1 cellular context compared by ENCODE assay signal in the genomic region with DNA sequence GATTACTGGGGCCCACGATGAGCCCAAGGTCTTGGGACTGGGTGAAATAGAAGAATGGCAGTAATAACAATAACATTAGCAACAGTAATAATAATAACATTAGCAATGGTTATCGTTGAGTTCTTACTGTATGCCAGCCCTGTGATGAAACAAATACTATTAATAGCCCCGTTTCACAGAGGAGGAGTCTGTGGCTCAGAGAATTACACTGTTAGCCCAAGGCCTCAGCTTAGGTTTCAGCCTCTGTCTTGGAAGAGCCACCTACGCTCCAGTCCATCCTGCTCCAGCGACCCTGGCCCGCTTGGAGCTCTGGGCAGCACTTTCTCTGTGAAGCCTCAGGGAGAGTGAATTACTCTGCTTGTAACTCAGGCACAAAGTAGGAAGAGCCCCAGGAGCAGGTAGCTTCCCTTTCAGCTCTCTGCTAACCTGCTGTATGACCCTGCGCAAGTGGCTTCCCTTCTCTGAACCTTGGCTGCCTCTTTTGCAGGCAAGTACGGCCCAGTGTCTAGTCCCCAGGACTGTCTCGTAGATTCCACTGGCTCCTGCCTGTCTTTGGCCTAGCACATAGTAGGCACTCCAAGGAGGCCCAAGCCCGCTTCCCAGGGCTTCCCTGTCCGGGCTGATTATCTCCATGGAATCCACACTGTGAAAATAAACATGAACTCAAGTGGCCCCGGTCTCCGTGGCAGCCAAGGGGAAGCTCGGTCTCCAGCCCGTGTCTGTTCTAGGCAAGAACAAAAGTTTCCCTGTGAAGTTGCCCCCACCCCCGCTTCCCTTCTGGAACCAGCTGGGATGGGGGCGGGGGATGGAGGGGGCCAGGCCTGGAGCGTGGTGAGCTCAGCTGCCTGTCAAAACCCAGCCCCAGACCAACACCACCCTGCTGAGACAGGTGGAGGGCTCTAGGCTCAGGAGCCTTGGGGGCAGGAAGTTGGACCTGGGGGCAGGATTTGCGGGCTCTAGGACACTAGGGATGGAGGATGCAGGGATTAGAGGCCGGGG.
TF ChIP-seq lines count a peak whose summit lies in the region.

No MANE protein-coding gene starts in this region.

TF ChIP-seq in HepG2, 621 proteins besides CTCF, POLR2A, EP300 and RAD21 (continued from another document):
- TF ChIP-seq, protein P1, sequence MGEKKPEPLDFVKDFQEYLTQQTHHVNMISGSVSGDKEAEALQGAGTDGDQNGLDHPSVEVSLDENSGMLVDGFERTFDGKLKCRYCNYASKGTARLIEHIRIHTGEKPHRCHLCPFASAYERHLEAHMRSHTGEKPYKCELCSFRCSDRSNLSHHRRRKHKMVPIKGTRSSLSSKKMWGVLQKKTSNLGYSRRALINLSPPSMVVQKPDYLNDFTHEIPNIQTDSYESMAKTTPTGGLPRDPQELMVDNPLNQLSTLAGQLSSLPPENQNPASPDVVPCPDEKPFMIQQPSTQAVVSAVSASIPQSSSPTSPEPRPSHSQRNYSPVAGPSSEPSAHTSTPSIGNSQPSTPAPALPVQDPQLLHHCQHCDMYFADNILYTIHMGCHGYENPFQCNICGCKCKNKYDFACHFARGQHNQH (CRISPR knock-in tag; IDR thresholded peaks at IDR 0.05): 0 out of 2 replicates have a peak, but pooled peaks have one; percentile 27
- TF ChIP-seq, protein P2, sequence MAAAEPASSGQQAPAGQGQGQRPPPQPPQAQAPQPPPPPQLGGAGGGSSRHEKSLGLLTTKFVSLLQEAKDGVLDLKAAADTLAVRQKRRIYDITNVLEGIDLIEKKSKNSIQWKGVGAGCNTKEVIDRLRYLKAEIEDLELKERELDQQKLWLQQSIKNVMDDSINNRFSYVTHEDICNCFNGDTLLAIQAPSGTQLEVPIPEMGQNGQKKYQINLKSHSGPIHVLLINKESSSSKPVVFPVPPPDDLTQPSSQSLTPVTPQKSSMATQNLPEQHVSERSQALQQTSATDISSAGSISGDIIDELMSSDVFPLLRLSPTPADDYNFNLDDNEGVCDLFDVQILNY (CRISPR knock-in tag; conservative IDR thresholded peaks at IDR 0.05): no peak
- TF ChIP-seq ZNF205 (CRISPR knock-in tag; IDR thresholded peaks at IDR 0.05): peak; percentile 85
- peak; percentile 34; the same call in 1 of the 2 replicates for TF ChIP-seq RFX1 (IDR thresholded peaks at IDR 0.05)
- 0 out of 2 replicates have a peak, but pooled peaks have one; percentile 18 for TF ChIP-seq CBX2 (IDR thresholded peaks at IDR 0.05; ENCODE audit: low read depth, low read length)
- TF ChIP-seq CBX2 (CRISPR knock-in tag; IDR thresholded peaks at IDR 0.05; ENCODE audit: low read depth): no peak
- TF ChIP-seq ZNF749 (CRISPR knock-in tag; IDR thresholded peaks at IDR 0.05; ENCODE audit: borderline replicate concordance): no peak
- TF ChIP-seq ZNF777 (CRISPR knock-in tag; IDR thresholded peaks at IDR 0.05): no peak
- 0 out of 2 replicates have a peak, but pooled peaks have one; percentile 16 for TF ChIP-seq RFX3 (CRISPR knock-in tag; IDR thresholded peaks at IDR 0.05)
- TF ChIP-seq ZKSCAN1 (IDR thresholded peaks at IDR 0.05; ENCODE audit: low read length): peak; percentile 96
- peak; percentile 47 for TF ChIP-seq SAP130 (CRISPR knock-in tag; IDR thresholded peaks at IDR 0.05; ENCODE audit: low read depth)
- TF ChIP-seq FOXA1 (IDR thresholded peaks at IDR 0.05): no peak
- 0 out of 2 replicates have a peak, but pooled peaks have one; percentile 4 for TF ChIP-seq FOXA1 (CRISPR knock-in tag; IDR thresholded peaks at IDR 0.05)
- no peak for TF ChIP-seq ATF7 (IDR thresholded peaks at IDR 0.05)
- no peak for TF ChIP-seq ATF7 (CRISPR knock-in tag; IDR thresholded peaks at IDR 0.05)
- no peak for TF ChIP-seq HMG20A (CRISPR knock-in tag; IDR thresholded peaks at IDR 0.05; ENCODE audit: borderline replicate concordance)
- TF ChIP-seq, protein P3, sequence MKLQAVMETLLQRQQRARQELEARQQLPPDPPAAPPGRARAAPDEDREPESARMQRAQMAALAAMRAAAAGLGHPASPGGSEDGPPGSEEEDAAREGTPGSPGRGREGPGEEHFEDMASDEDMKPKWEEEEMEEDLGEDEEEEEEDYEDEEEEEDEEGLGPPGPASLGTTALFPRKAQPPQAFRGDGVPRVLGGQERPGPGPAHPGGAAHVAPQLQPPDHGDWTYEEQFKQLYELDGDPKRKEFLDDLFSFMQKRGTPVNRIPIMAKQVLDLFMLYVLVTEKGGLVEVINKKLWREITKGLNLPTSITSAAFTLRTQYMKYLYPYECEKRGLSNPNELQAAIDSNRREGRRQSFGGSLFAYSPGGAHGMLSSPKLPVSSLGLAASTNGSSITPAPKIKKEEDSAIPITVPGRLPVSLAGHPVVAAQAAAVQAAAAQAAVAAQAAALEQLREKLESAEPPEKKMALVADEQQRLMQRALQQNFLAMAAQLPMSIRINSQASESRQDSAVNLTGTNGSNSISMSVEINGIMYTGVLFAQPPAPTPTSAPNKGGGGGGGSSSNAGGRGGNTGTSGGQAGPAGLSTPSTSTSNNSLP (IDR thresholded peaks at IDR 0.05; ENCODE audit: low read depth, low read length): no peak
- TF ChIP-seq PRPF4 (IDR thresholded peaks at IDR 0.05; ENCODE audit: low read depth, low read length, poor library complexity, severe bottlenecking): no peak
- TF ChIP-seq, protein P4, sequence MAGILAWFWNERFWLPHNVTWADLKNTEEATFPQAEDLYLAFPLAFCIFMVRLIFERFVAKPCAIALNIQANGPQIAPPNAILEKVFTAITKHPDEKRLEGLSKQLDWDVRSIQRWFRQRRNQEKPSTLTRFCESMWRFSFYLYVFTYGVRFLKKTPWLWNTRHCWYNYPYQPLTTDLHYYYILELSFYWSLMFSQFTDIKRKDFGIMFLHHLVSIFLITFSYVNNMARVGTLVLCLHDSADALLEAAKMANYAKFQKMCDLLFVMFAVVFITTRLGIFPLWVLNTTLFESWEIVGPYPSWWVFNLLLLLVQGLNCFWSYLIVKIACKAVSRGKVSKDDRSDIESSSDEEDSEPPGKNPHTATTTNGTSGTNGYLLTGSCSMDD (CRISPR knock-in tag; IDR thresholded peaks at IDR 0.05): no peak
- TF ChIP-seq RNF2 (conservative IDR thresholded peaks at IDR 0.05; ENCODE audit: low read depth): 0 out of 2 replicates have a peak, but pooled peaks have one; percentile 43
- TF ChIP-seq, protein P5, sequence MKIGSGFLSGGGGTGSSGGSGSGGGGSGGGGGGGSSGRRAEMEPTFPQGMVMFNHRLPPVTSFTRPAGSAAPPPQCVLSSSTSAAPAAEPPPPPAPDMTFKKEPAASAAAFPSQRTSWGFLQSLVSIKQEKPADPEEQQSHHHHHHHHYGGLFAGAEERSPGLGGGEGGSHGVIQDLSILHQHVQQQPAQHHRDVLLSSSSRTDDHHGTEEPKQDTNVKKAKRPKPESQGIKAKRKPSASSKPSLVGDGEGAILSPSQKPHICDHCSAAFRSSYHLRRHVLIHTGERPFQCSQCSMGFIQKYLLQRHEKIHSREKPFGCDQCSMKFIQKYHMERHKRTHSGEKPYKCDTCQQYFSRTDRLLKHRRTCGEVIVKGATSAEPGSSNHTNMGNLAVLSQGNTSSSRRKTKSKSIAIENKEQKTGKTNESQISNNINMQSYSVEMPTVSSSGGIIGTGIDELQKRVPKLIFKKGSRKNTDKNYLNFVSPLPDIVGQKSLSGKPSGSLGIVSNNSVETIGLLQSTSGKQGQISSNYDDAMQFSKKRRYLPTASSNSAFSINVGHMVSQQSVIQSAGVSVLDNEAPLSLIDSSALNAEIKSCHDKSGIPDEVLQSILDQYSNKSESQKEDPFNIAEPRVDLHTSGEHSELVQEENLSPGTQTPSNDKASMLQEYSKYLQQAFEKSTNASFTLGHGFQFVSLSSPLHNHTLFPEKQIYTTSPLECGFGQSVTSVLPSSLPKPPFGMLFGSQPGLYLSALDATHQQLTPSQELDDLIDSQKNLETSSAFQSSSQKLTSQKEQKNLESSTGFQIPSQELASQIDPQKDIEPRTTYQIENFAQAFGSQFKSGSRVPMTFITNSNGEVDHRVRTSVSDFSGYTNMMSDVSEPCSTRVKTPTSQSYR (CRISPR knock-in tag; IDR thresholded peaks at IDR 0.05; ENCODE audit: borderline replicate concordance): peak; percentile 63; the same call in 1 of the 2 replicates
- 0 out of 2 replicates have a peak, but pooled peaks have one; percentile 15 for TF ChIP-seq GATAD2A (CRISPR knock-in tag; IDR thresholded peaks at IDR 0.05)
- no peak for TF ChIP-seq NFATC3 (CRISPR knock-in tag; IDR thresholded peaks at IDR 0.05)
- TF ChIP-seq SMC3 (IDR thresholded peaks at IDR 0.05; ENCODE audit: low read length): no peak
- TF ChIP-seq RXRA (CRISPR knock-in tag; IDR thresholded peaks at IDR 0.05): peak; percentile 88
- TF ChIP-seq, protein P6, sequence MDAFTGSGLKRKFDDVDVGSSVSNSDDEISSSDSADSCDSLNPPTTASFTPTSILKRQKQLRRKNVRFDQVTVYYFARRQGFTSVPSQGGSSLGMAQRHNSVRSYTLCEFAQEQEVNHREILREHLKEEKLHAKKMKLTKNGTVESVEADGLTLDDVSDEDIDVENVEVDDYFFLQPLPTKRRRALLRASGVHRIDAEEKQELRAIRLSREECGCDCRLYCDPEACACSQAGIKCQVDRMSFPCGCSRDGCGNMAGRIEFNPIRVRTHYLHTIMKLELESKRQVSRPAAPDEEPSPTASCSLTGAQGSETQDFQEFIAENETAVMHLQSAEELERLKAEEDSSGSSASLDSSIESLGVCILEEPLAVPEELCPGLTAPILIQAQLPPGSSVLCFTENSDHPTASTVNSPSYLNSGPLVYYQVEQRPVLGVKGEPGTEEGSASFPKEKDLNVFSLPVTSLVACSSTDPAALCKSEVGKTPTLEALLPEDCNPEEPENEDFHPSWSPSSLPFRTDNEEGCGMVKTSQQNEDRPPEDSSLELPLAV (CRISPR knock-in tag; conservative IDR thresholded peaks at IDR 0.05; ENCODE audit: low read depth): no peak
- TF ChIP-seq, protein P7, sequence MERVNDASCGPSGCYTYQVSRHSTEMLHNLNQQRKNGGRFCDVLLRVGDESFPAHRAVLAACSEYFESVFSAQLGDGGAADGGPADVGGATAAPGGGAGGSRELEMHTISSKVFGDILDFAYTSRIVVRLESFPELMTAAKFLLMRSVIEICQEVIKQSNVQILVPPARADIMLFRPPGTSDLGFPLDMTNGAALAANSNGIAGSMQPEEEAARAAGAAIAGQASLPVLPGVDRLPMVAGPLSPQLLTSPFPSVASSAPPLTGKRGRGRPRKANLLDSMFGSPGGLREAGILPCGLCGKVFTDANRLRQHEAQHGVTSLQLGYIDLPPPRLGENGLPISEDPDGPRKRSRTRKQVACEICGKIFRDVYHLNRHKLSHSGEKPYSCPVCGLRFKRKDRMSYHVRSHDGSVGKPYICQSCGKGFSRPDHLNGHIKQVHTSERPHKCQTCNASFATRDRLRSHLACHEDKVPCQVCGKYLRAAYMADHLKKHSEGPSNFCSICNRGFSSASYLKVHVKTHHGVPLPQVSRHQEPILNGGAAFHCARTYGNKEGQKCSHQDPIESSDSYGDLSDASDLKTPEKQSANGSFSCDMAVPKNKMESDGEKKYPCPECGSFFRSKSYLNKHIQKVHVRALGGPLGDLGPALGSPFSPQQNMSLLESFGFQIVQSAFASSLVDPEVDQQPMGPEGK (CRISPR knock-in tag; IDR thresholded peaks at IDR 0.05): peak; percentile 87
- peak; percentile 34; the same call in 1 of the 2 replicates for TF ChIP-seq NCOA2 (CRISPR knock-in tag; IDR thresholded peaks at IDR 0.05)
- TF ChIP-seq MAZ (IDR thresholded peaks at IDR 0.05; ENCODE audit: borderline replicate concordance, low read depth, low read length): peak; percentile 66; the same call in 1 of the 2 replicates
- TF ChIP-seq MAZ (CRISPR knock-in tag; IDR thresholded peaks at IDR 0.05; ENCODE audit: low read depth): no peak
- no peak for TF ChIP-seq MBD4 (IDR thresholded peaks at IDR 0.05; ENCODE audit: borderline replicate concordance, low read length)
- TF ChIP-seq HDAC2 (CRISPR knock-in tag; IDR thresholded peaks at IDR 0.05): 0 out of 2 replicates have a peak, but pooled peaks have one; percentile 32
- TF ChIP-seq, protein P8, sequence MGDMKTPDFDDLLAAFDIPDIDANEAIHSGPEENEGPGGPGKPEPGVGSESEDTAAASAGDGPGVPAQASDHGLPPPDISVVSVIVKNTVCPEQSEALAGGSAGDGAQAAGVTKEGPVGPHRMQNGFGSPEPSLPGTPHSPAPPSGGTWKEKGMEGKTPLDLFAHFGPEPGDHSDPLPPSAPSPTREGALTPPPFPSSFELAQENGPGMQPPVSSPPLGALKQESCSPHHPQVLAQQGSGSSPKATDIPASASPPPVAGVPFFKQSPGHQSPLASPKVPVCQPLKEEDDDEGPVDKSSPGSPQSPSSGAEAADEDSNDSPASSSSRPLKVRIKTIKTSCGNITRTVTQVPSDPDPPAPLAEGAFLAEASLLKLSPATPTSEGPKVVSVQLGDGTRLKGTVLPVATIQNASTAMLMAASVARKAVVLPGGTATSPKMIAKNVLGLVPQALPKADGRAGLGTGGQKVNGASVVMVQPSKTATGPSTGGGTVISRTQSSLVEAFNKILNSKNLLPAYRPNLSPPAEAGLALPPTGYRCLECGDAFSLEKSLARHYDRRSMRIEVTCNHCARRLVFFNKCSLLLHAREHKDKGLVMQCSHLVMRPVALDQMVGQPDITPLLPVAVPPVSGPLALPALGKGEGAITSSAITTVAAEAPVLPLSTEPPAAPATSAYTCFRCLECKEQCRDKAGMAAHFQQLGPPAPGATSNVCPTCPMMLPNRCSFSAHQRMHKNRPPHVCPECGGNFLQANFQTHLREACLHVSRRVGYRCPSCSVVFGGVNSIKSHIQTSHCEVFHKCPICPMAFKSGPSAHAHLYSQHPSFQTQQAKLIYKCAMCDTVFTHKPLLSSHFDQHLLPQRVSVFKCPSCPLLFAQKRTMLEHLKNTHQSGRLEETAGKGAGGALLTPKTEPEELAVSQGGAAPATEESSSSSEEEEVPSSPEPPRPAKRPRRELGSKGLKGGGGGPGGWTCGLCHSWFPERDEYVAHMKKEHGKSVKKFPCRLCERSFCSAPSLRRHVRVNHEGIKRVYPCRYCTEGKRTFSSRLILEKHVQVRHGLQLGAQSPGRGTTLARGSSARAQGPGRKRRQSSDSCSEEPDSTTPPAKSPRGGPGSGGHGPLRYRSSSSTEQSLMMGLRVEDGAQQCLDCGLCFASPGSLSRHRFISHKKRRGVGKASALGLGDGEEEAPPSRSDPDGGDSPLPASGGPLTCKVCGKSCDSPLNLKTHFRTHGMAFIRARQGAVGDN (CRISPR knock-in tag; IDR thresholded peaks at IDR 0.05): 0 out of 2 replicates have a peak, but pooled peaks have one; percentile 8
- TF ChIP-seq NCOA1 (CRISPR knock-in tag; IDR thresholded peaks at IDR 0.05): no peak
- TF ChIP-seq, protein P9, sequence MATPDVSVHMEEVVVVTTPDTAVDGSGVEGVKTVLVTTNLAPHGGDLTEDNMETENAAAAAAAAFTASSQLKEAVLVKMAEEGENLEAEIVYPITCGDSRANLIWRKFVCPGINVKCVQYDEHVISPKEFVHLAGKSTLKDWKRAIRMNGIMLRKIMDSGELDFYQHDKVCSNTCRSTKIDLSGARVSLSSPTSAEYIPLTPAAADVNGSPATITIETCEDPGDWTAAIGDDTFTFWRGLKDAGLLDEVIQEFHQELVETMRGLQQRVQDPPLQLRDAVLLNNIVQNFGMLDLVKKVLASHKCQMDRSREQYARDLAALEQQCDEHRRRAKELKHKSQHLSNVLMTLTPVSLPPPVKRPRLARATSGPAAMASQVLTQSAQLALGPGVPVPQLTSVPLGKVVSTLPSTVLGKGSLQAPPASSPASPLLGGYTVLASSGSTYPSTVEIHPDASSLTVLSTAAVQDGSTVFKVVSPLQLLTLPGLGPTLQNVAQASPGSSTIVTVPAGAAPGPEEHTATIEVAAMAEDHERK (CRISPR knock-in tag; IDR thresholded peaks at IDR 0.05; ENCODE audit: low read depth): no peak
- no peak for TF ChIP-seq ZNF12 (CRISPR knock-in tag; IDR thresholded peaks at IDR 0.05)
- no peak for TF ChIP-seq ZNF776 (CRISPR knock-in tag; IDR thresholded peaks at IDR 0.05)
- TF ChIP-seq KLF13 (CRISPR knock-in tag; IDR thresholded peaks at IDR 0.05): no peak
- TF ChIP-seq NR2F6 (IDR thresholded peaks at IDR 0.05): no peak
- no peak for TF ChIP-seq NR2F6 (CRISPR knock-in tag; IDR thresholded peaks at IDR 0.05)
- TF ChIP-seq RXRB (CRISPR knock-in tag; IDR thresholded peaks at IDR 0.05; ENCODE audit: borderline replicate concordance): peak; percentile 74; the same call in 1 of the 2 replicates
- TF ChIP-seq IRF2 (CRISPR knock-in tag; IDR thresholded peaks at IDR 0.05): no peak
- no peak for TF ChIP-seq CBFB (CRISPR knock-in tag; IDR thresholded peaks at IDR 0.05)
- no peak for TF ChIP-seq ZNF317 (CRISPR knock-in tag; IDR thresholded peaks at IDR 0.05)
